Comparison of ENCODE assay signal across 8 cellular contexts in genomic region chr12:49843411-49843810, GRCh38. TPM values are rescaled to one million over a fixed set of nuclear protein-coding genes. Genes with fewer than 3 reads are reported as not detected.
DNase-seq lines count a peak whose midpoint lies in the region; ATAC-seq, FAIRE-seq and TF ChIP-seq lines count a peak whose summit lies in the region.

No MANE protein-coding gene starts in this region.

- FAIRE-seq in frontal cortex (lab: Jason Lieb, UNC) (no peak), small intestine (lab: Jason Lieb, UNC) (no peak)

- DNase-seq in Calu3, result no peak
- no peak for DNase-seq in NT2/D1 (ENCODE audit: low read depth, low spot score)
- no peak for DNase-seq in frontal cortex (ENCODE audit: low spot score in 2 of 2)
- no peak for DNase-seq in SHP77 treated with DMSO at 0.1 percent for 48 hours (lab: John Stamatoyannopoulos, UW)
- DNase-seq in small intestine, result no peak

- CTCF ChIA-PET in Calu3 (lab: Charles Lee), result interaction anchor here (0.6 to 1.0 kb wide), 6 partner anchors 15 to 551 kb away, joined by 3 to 6 read pairs (median 3); partner anchors contain the start of gene NCKAP5L

- H3K4me1 Mint-ChIP-seq in Calu3 (ENCODE audit: low read depth, unreplicated experiment), result peaks cover 24% of the 10 kb centered on the region

- no peaks in the 10 kb centered on the region for H3K27me3 ChIP-seq in NT2/D1 (ENCODE audit: insufficient read depth, insufficient read length)
- no peaks in the 10 kb centered on the region for H3K27me3 ChIP-seq in endocrine pancreas (ENCODE audit: control insufficient read depth, insufficient read depth, low read length)
- peaks cover 20% of the 10 kb centered on the region for H3K27me3 ChIP-seq in neutrophil
- H3K27me3 ChIP-seq in small intestine (ENCODE audit: control insufficient read depth in 2 of 2, insufficient read depth in 2 of 2, low read length in 2 of 2), result no peaks in the 10 kb centered on the region

- H3K9me3 ChIP-seq in NT2/D1 (ENCODE audit: insufficient read depth, low read length) (no peaks in the 10 kb centered on the region), endocrine pancreas (ENCODE audit: control insufficient read depth, low read length) (no peaks in the 10 kb centered on the region), neutrophil (no peaks in the 10 kb centered on the region), small intestine (ENCODE audit: control insufficient read depth, low read depth) (no peaks in the 10 kb centered on the region)

- no peaks in the 10 kb centered on the region for H3K9me3 Mint-ChIP-seq in Calu3 (ENCODE audit: low read depth, unreplicated experiment)

- H3K36me3 Mint-ChIP-seq in Calu3 (ENCODE audit: insufficient read depth, unreplicated experiment), result peaks cover 23% of the 10 kb centered on the region

- peaks cover 3% of the 10 kb centered on the region for H3K27me3 Mint-ChIP-seq in Calu3 (ENCODE audit: unreplicated experiment)

- H3K27ac Mint-ChIP-seq in Calu3 (ENCODE audit: unreplicated experiment), result peak overlapping the region; percentile 15

- TF ChIP-seq CTCF in Calu3 (IDR thresholded peaks at IDR 0.05; ENCODE audit: unreplicated experiment), result no peak
- no peak for TF ChIP-seq CTCF in neutrophil (IDR thresholded peaks at IDR 0.05)

- intact Hi-C loops in Calu3 (cut with micrococcal nuclease; ENCODE audit: unreplicated experiment), result no loop called here

- H3K9ac ChIP-seq in NT2/D1 (ENCODE audit: insufficient read length, low read depth) (peak overlapping the region; percentile 86), endocrine pancreas (ENCODE audit: control insufficient read depth, insufficient read depth, low read length) (no peak overlapping the region)

- peak overlapping the region; percentile 83 for H3K4me3 ChIP-seq in NT2/D1 (ENCODE audit: insufficient read length, low read depth)
- peak overlapping the region; percentile 58 for H3K4me3 ChIP-seq in endocrine pancreas (ENCODE audit: control insufficient read depth, insufficient read depth, low read length)
- peak overlapping the region; percentile 74 to 76 for H3K4me3 ChIP-seq in neutrophil (ENCODE audit: low read depth in 1 of 2, low read length in 1 of 2)
- peak overlapping the region in 1 of 2 donors; percentile 74 for H3K4me3 ChIP-seq in small intestine (ENCODE audit: low read depth in 1 of 2, low read length in 2 of 2)

- H3K4me1 ChIP-seq in NT2/D1 (ENCODE audit: insufficient read depth, insufficient read length), result no peaks in the 10 kb centered on the region
- H3K4me1 ChIP-seq in endocrine pancreas (ENCODE audit: control insufficient read depth, insufficient read depth, low read length), result no peaks in the 10 kb centered on the region
- H3K4me1 ChIP-seq in neutrophil (ENCODE audit: control insufficient read depth in 1 of 2, insufficient read depth in 1 of 2, low read depth in 1 of 2, low read length in 1 of 2), result peaks cover 15 to 19% of the 10 kb centered on the region in 2 experiments
- peaks cover 0 to 6% of the 10 kb centered on the region in 2 donors for H3K4me1 ChIP-seq in small intestine (ENCODE audit: control insufficient read depth in 2 of 2, insufficient read depth in 1 of 2, low read depth in 1 of 2, low read length in 1 of 2)

- peak overlapping the region; percentile 79 for H3K27ac ChIP-seq in neutrophil
- H3K27ac ChIP-seq in small intestine (ENCODE audit: low read depth in 1 of 2, low read length in 1 of 2), result peak overlapping the region in 1 of 2 donors; percentile 96

- BruUV-seq in Calu3 (replicated peaks; lab: Mats Ljungman, UMichigan), result TSS peak; percentile 63

- H3K36me3 ChIP-seq in NT2/D1 (ENCODE audit: insufficient read depth, insufficient read length, low read length) (no peaks in the 10 kb centered on the region), endocrine pancreas (ENCODE audit: control insufficient read depth, insufficient read depth, low read length) (no peaks in the 10 kb centered on the region), neutrophil (no peaks in the 10 kb centered on the region), small intestine (ENCODE audit: control insufficient read depth in 2 of 2, insufficient read depth in 2 of 2, low read length in 2 of 2) (no peaks in the 10 kb centered on the region)

- no peak for ATAC-seq in GM19463 (IDR thresholded peaks at IDR 0.05; ENCODE audit: unreplicated experiment)

- 88 to 90% (median 89%) methylated on average over 7 of the region's 7 CpGs for WGBS in small intestine, 3 donors

- H3K4me3 Mint-ChIP-seq in Calu3 (ENCODE audit: low read depth, unreplicated experiment), result peak overlapping the region; percentile 73

RNA-seq across cellular contexts. Expression of gene BCDIN3D, which starts 0.5 kb away (rescaled TPM):
- total RNA-seq in Calu3 (2022) (4.0 and 4.7 TPM in 2 replicates), frontal cortex (6.9 TPM)
- polyA plus RNA-seq in small intestine, result 1 to 10 TPM; 2.4 to 3.8 (median 2.5) TPM

RNA-seq across cellular contexts. Expression of gene NCKAP5L, which starts 15.2 kb away (rescaled TPM):
- total RNA-seq in Calu3 (2022) (10.0 and 11.8 TPM in 2 replicates), frontal cortex (7.3 TPM)
- polyA plus RNA-seq in small intestine, result 1 to 10 TPM in 2 of 3 donors, under 1 TPM in 1; 0.45 to 4.7 (median 1.1) TPM
